Comparison of ENCODE assay signal across 1 cellular context in the genomic region with DNA sequence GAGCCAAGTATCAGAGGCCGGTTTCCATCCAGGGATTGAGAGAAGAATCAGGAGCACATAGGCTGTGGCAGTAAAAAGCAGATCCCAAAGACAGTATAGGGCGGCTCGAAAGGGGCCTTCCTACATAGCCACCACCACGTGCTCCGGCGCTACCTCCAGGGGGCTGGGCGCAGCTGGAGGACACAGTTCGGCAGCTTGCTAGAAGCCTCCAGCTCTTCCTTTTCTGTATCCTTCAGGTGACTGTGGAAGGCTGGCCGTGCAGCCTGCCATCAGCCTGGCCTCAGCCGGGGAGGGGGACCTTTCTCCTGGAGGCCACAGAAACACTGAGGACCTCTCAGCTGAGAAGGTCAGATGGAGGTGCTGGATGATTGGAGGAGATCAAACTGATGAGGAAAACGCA.
TF ChIP-seq lines count a peak whose summit lies in the region.

No MANE protein-coding gene starts in this region.

TF ChIP-seq in HCT116, 20 proteins besides CTCF, POLR2A, EP300 and RAD21:
- TF ChIP-seq SP1 (IDR thresholded peaks at IDR 0.05; ENCODE audit: low read depth) (no peak), EGR1 (IDR thresholded peaks at IDR 0.05; ENCODE audit: low read depth) (no peak), FOSL1 (IDR thresholded peaks at IDR 0.05; ENCODE audit: low read depth) (no peak)
- TF ChIP-seq, protein P1, sequence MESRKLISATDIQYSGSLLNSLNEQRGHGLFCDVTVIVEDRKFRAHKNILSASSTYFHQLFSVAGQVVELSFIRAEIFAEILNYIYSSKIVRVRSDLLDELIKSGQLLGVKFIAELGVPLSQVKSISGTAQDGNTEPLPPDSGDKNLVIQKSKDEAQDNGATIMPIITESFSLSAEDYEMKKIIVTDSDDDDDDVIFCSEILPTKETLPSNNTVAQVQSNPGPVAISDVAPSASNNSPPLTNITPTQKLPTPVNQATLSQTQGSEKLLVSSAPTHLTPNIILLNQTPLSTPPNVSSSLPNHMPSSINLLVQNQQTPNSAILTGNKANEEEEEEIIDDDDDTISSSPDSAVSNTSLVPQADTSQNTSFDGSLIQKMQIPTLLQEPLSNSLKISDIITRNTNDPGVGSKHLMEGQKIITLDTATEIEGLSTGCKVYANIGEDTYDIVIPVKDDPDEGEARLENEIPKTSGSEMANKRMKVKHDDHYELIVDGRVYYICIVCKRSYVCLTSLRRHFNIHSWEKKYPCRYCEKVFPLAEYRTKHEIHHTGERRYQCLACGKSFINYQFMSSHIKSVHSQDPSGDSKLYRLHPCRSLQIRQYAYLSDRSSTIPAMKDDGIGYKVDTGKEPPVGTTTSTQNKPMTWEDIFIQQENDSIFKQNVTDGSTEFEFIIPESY (IDR thresholded peaks at IDR 0.05; ENCODE audit: extremely low read depth, insufficient replicate concordance, low read length) = no peak
